In genomic region chr20:62796699-62797491, GRCh38 we compare ENCODE assay signal across 8 cellular contexts. TPM values are rescaled to one million over a fixed set of nuclear protein-coding genes. Genes with fewer than 3 reads are reported as not detected.
DNase-seq lines count a peak whose midpoint lies in the region; ATAC-seq and TF ChIP-seq lines count a peak whose summit lies in the region.

No MANE protein-coding gene starts in this region.

- WGBS in esophagus muscularis mucosa: no CpG with 5 or more reads among the region's 53 CpGs

- H3K4me3 Mint-ChIP-seq in CD8-positive, alpha-beta memory T cell: peak overlapping the region; percentile 68 to 93 (median 82)

- no peak overlapping the region for H3K4me3 ChIP-seq in CD8-positive, alpha-beta memory T cell (ENCODE audit: low read length)
- H3K4me3 ChIP-seq in Peyer's patch (peak overlapping the region; percentile 54 to 98 (median 86)), esophagus muscularis mucosa (peak overlapping the region; percentile 72 to 98 (median 82)), osteoblast (ENCODE audit: insufficient read depth, low read length) (peak overlapping the region; percentile 84)

- H3K79me2 ChIP-seq in osteoblast (ENCODE audit: insufficient read depth, low read length): peaks cover 8% of the 10 kb centered on the region

- H3K27me3 ChIP-seq in CD8-positive, alpha-beta memory T cell (ENCODE audit: insufficient read depth, low read length, poor library complexity, severe bottlenecking): no peaks in the 10 kb centered on the region
- no peaks in the 10 kb centered on the region for H3K27me3 ChIP-seq in Peyer's patch
- no peaks in the 10 kb centered on the region for H3K27me3 ChIP-seq in esophagus muscularis mucosa
- H3K27me3 ChIP-seq in osteoblast (ENCODE audit: insufficient read depth, low read length): no peaks in the 10 kb centered on the region

- no peak for ATAC-seq in HG03280 (IDR thresholded peaks at IDR 0.05; ENCODE audit: unreplicated experiment)

- no peaks in the 10 kb centered on the region for H3K27me3 Mint-ChIP-seq in CD8-positive, alpha-beta memory T cell

- TF ChIP-seq CTCF in Peyer's patch (IDR thresholded peaks at IDR 0.05) (no peak), esophagus muscularis mucosa (IDR thresholded peaks at IDR 0.05) (no peak), osteoblast (IDR thresholded peaks at IDR 0.05; ENCODE audit: extremely low read depth, low read depth, low read length) (no peak)

- H3K27ac Mint-ChIP-seq in CD8-positive, alpha-beta memory T cell: peak overlapping the region in 5 of 8 donors; percentile 60 to 87 (median 74)

- H3K9me3 ChIP-seq in CD8-positive, alpha-beta memory T cell (ENCODE audit: low read length): no peaks in the 10 kb centered on the region
- H3K9me3 ChIP-seq in Peyer's patch (no peaks in the 10 kb centered on the region), esophagus muscularis mucosa (no peaks in the 10 kb centered on the region), osteoblast (ENCODE audit: low read depth, low read length) (no peaks in the 10 kb centered on the region)

- TF ChIP-seq POLR2A in Peyer's patch (IDR thresholded peaks at IDR 0.05) (no peak), esophagus muscularis mucosa (IDR thresholded peaks at IDR 0.05; ENCODE audit: low read depth) (no peak)

- peak overlapping the region; percentile 79 for H3K4me2 ChIP-seq in osteoblast (ENCODE audit: insufficient read depth, low read length)

- POLR2A ChIA-PET in CD8-positive, alpha-beta memory T cell (lab: Charles Lee): interaction anchor here (0.5 to 3.3 kb wide), 9 partner anchors 8 to 410 kb away, joined by 3 to 46 read pairs (median 4); partner anchors contain the start of genes GID8, OGFR, RPS21 and TCFL5

- H3K9me3 Mint-ChIP-seq in CD8-positive, alpha-beta memory T cell: no peaks in the 10 kb centered on the region

- no peak overlapping the region for H2AFZ ChIP-seq in osteoblast (ENCODE audit: low read length)

- CTCF ChIA-PET in CD8-positive, alpha-beta memory T cell (lab: Charles Lee): interaction anchor here (0.6 to 4.5 kb wide), 2 partner anchors 11 to 297 kb away, joined by 3 to 31 read pairs; no protein-coding TSS in a partner anchor

- TF ChIP-seq EP300 in esophagus muscularis mucosa (IDR thresholded peaks at IDR 0.05): no peak

- H4K20me1 ChIP-seq in osteoblast (ENCODE audit: insufficient read depth, low read length): peaks cover 8% of the 10 kb centered on the region

- peaks cover 19 to 49% (median 27%) of the 10 kb centered on the region in 3 donors for H3K4me1 Mint-ChIP-seq in CD8-positive, alpha-beta memory T cell

- peaks cover 0 to 43% (median 0%) of the 10 kb centered on the region in 3 donors for H3K36me3 Mint-ChIP-seq in CD8-positive, alpha-beta memory T cell

- intact Hi-C loops in esophagus muscularis mucosa (cut with DNase I) (no loop called here), posterior cingulate gyrus (cut with DNase I) (no loop called here)

- no peak overlapping the region for H3K27ac ChIP-seq in CD8-positive, alpha-beta memory T cell (ENCODE audit: low read depth, low read length)
- peak overlapping the region; percentile 85 to 98 (median 94) for H3K27ac ChIP-seq in Peyer's patch
- peak overlapping the region; percentile 89 to 97 (median 93) for H3K27ac ChIP-seq in esophagus muscularis mucosa (replicated peaks in 1 of 4)
- no peak overlapping the region for H3K27ac ChIP-seq in osteoblast (ENCODE audit: low read depth, low read length)

- peaks cover 18% of the 10 kb centered on the region for H3K4me1 ChIP-seq in CD8-positive, alpha-beta memory T cell (ENCODE audit: insufficient read depth, low read length)
- peaks cover 6 to 30% (median 16%) of the 10 kb centered on the region in 4 donors for H3K4me1 ChIP-seq in Peyer's patch
- peaks cover 24 to 45% (median 37%) of the 10 kb centered on the region in 4 donors for H3K4me1 ChIP-seq in esophagus muscularis mucosa
- H3K4me1 ChIP-seq in osteoblast (ENCODE audit: insufficient read depth, low read length): peaks cover 11% of the 10 kb centered on the region

- DNase-seq in CD8-positive, alpha-beta memory T cell: no peak
- DNase-seq in Peyer's patch (no peak), esophagus muscularis mucosa (ENCODE audit: extremely low spot score) (no peak), osteoblast (ENCODE audit: insufficient read length, low spot score, missing footprints) (no peak), posterior cingulate gyrus (no peak), NCI-H1092 treated with DMSO at 0.1 percent for 48 hours (lab: John Stamatoyannopoulos, UW) (no peak), mucosa of gallbladder (ENCODE audit: low spot score) (no peak)

- H3K36me3 ChIP-seq in CD8-positive, alpha-beta memory T cell (ENCODE audit: insufficient read depth, low read length): peaks cover 7% of the 10 kb centered on the region
- peaks cover 0 to 23% (median 0%) of the 10 kb centered on the region in 3 donors for H3K36me3 ChIP-seq in Peyer's patch
- peaks cover 19 to 42% (median 34%) of the 10 kb centered on the region in 4 donors for H3K36me3 ChIP-seq in esophagus muscularis mucosa
- peaks cover 21% of the 10 kb centered on the region for H3K36me3 ChIP-seq in osteoblast (ENCODE audit: insufficient read depth, low read length)

RNA-seq across cellular contexts. Expression of gene MRGBP, which starts 0.6 kb away (rescaled TPM):
- 10 to 100 TPM; 14.8 TPM for total RNA-seq in CD8-positive, alpha-beta memory T cell
- 10.7 TPM for polyA plus RNA-seq in CD8-positive, alpha-beta memory T cell
- total RNA-seq in Peyer's patch (10 to 100 TPM; 11.6 to 15.4 (median 13.3) TPM), esophagus muscularis mucosa (10 to 100 TPM in 2 of 4 donors, 1 to 10 TPM in 2; 7.6 to 16.7 (median 10.3) TPM), osteoblast (14.1 and 15.2 TPM in 2 replicates), mucosa of gallbladder (8.9 TPM)

RNA-seq across cellular contexts. Expression of gene OGFR, which starts 7.7 kb away (rescaled TPM):
- 10 to 100 TPM; 45.7 to 47.9 TPM for total RNA-seq in CD8-positive, alpha-beta memory T cell
- 64.2 TPM for polyA plus RNA-seq in CD8-positive, alpha-beta memory T cell
- total RNA-seq in Peyer's patch (10 to 100 TPM; 73.3 to 88.3 (median 76.3) TPM), esophagus muscularis mucosa (10 to 100 TPM; 46.1 to 84.5 (median 62.7) TPM), osteoblast (32.4 and 39.1 TPM in 2 replicates), mucosa of gallbladder (50.8 TPM)

RNA-seq across cellular contexts. Expression of gene COL9A3, which starts 20.0 kb away (rescaled TPM):
- total RNA-seq in CD8-positive, alpha-beta memory T cell: not detected
- polyA plus RNA-seq in CD8-positive, alpha-beta memory T cell: not detected
- total RNA-seq in Peyer's patch (10 to 100 TPM in 1 of 4 donors, 1 to 10 TPM in 3; 3.3 to 19.8 (median 4.1) TPM), esophagus muscularis mucosa (10 to 100 TPM; 13.4 to 22.9 (median 18.4) TPM), osteoblast (not detected in 2 replicates), mucosa of gallbladder (3.6 TPM)

Comparison
In these comparisons a context has a peak if more than half of its experiments do, and no peak if none do; other contexts are left out.
1. H3K27ac ChIP-seq: peak in Peyer's patch (4 of 4) and esophagus muscularis mucosa (4 of 4); none in CD8-positive, alpha-beta memory T cell (single experiment) and osteoblast (single experiment).